In the genomic region with DNA sequence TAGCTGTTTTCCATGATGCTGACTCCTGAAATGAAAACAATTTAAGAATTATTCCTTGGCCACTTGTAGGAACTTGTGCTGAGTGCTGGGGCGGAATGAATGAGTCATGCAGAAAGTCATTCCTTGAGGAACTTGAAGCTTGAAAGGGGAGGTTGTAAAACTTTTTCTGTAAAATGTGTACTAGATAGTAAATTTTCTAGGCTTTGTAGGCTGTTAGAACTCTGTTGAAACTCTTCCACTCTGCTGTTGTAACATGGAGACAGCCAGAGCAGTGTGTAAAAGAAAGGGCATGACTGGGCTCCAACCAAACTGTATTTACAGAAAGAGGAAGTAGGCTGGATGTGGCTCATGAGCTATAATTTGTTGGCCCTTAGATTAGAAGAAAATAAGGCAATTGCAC, we compare ENCODE assay signal across 8 cellular contexts. TPM values are rescaled to one million over a fixed set of nuclear protein-coding genes. Genes with fewer than 3 reads are reported as not detected.
DNase-seq lines count a peak whose midpoint lies in the region; ATAC-seq and TF ChIP-seq lines count a peak whose summit lies in the region.

No MANE protein-coding gene starts in this region.

- peak overlapping the region; percentile 63; the same call in 1 of the 2 replicates for H3K4me2 ChIP-seq in IMR-90 (ENCODE audit: low read depth, low read length)

- no peak overlapping the region for H3K4me3 Mint-ChIP-seq in type B pancreatic cell

- ATAC-seq in IMR-90 (ENCODE audit: low read depth) (peak; percentile 93), left lung (peak; percentile 83), HG03139 (IDR thresholded peaks at IDR 0.05; ENCODE audit: unreplicated experiment) (no peak), GM19324 (IDR thresholded peaks at IDR 0.05; ENCODE audit: low FRiP score, unreplicated experiment) (no peak)

- peak overlapping the region; percentile 87 for H2BK20ac ChIP-seq in IMR-90 (ENCODE audit: low read depth, low read length)

- H3K4me1 Mint-ChIP-seq in type B pancreatic cell (ENCODE audit: unreplicated experiment) = peaks cover 12% of the 10 kb centered on the region

- no peak overlapping the region for H4K91ac ChIP-seq in IMR-90 (ENCODE audit: insufficient read depth, low read depth, low read length)

- H3K27me3 ChIP-seq in IMR-90 (ENCODE audit: control insufficient read depth, insufficient read depth, low read length) (no peaks in the 10 kb centered on the region), brain microvascular endothelial cell (replicated peaks) (no peaks in the 10 kb centered on the region), left lung (no peaks in the 10 kb centered on the region)

- H3K79me1 ChIP-seq in IMR-90 (ENCODE audit: low read depth in 1 of 2, low read length in 2 of 2) = no peaks in the 10 kb centered on the region

- peak overlapping the region; percentile 76 for H3K27ac ChIP-seq in IMR-90 (ENCODE audit: insufficient read depth, low read length)
- H3K27ac ChIP-seq in brain microvascular endothelial cell = peak overlapping the region; percentile 41
- peak overlapping the region; percentile 73 to 84 for H3K27ac ChIP-seq in left lung

- CTCF ChIA-PET in IMR-90 (lab: Yijun Ruan, JAX) = interaction anchor here (0.8 to 1.4 kb wide), 3 partner anchors 50 to 137 kb away, joined by 3 to 6 read pairs (median 4); no protein-coding TSS in a partner anchor

- intact Hi-C loops in IMR-90 (cut with micrococcal nuclease) (loop anchor here (1.0 to 5.0 kb wide), 2 partner anchors 117 to 132 kb away; no protein-coding TSS in a partner anchor), left lung (cut with DNase I) (no loop called here)

- 0% methylated on average over 1 of the region's 1 CpG; no CpG with 5 or more reads in 1 of the 2 experiments for WGBS in IMR-90 (ENCODE audit: extremely low coverage in 2 of 2, insufficient read length in 1 of 2), 2 experiments

- peaks cover 12% of the 10 kb centered on the region for H3K9me3 Mint-ChIP-seq in type B pancreatic cell

- TF ChIP-seq CTCF in GM13977 (IDR thresholded peaks at IDR 0.05; ENCODE audit: extremely low read depth, insufficient read depth, missing control alignments) (no peak), IMR-90 (conservative IDR thresholded peaks at IDR 0.05; ENCODE audit: low read depth, low read length) (no peak), brain microvascular endothelial cell (IDR thresholded peaks at IDR 0.05; ENCODE audit: low read depth, low read length, missing control alignments) (no peak), left lung (IDR thresholded peaks at IDR 0.05) (no peak), type B pancreatic cell (conservative IDR thresholded peaks at IDR 0.05) (no peak)

- no peak for TF ChIP-seq RAD21 in IMR-90 (IDR thresholded peaks at IDR 0.05; ENCODE audit: low read length)

- H2BK15ac ChIP-seq in IMR-90 (ENCODE audit: low read depth, low read length) = 0 out of 3 replicates have a peak overlapping the region, but pooled peaks have one; percentile 24

- H3K27me3 Mint-ChIP-seq in type B pancreatic cell = no peaks in the 10 kb centered on the region

- in situ Hi-C loops in GM13977 (cut with MboI; ENCODE audit: low pct_unique_long_range_greater_than_20kb, low sequenced_read_pairs, unreplicated experiment) = loop anchor here (25.0 kb wide), 1 partner anchor 328 kb away; a partner anchor contains a TSS
- in situ Hi-C loops in IMR-90 (cut with MboI; ENCODE audit: low sequenced_read_pairs) = no loop called here
- in situ Hi-C loops in brain microvascular endothelial cell (cut with HindIII; ENCODE audit: low pct_ligation_motif_present, low sequenced_read_pairs) = no loop called here

- H3K14ac ChIP-seq in IMR-90 (replicated peaks; ENCODE audit: low read depth, low read length) = peak overlapping the region; percentile 58; the same call in 1 of the 2 replicates

- no peak overlapping the region for H3K9ac ChIP-seq in IMR-90 (ENCODE audit: low read depth, low read length)

- peak overlapping the region; percentile 46 for H3K27ac Mint-ChIP-seq in type B pancreatic cell

- H3K4me3 ChIP-seq in IMR-90 (ENCODE audit: insufficient read depth, low read depth, low read length) = no peak overlapping the region
- no peak overlapping the region for H3K4me3 ChIP-seq in brain microvascular endothelial cell (ENCODE audit: low read depth, low read length)
- H3K4me3 ChIP-seq in left lung = no peak overlapping the region

- H3K4ac ChIP-seq in IMR-90 (ENCODE audit: low read depth, low read length) = peak overlapping the region; percentile 75

- no TSS peak for BruUV-seq in IMR-90 (replicated peaks; lab: Mats Ljungman, UMichigan)

- H4K8ac ChIP-seq in IMR-90 (ENCODE audit: low read depth in 2 of 2, low read length in 2 of 2) = peak overlapping the region in 1 of 2 experiments; percentile 81; a peak in 3 of 4 replicates

- H3K18ac ChIP-seq in IMR-90 (ENCODE audit: low read depth, low read length) = peak overlapping the region; percentile 73; the same call in 1 of the 2 replicates

- H2AK5ac ChIP-seq in IMR-90 (ENCODE audit: low read depth, low read length) = no peak overlapping the region

- POLR2A ChIA-PET in IMR-90 (lab: Charles Lee; ENCODE audit: unreplicated experiment) = no interaction called here

- H4K20me1 ChIP-seq in IMR-90 (ENCODE audit: insufficient read depth, low read length) = no peaks in the 10 kb centered on the region

- peak; percentile 12 for DNase-seq in GM13977 (ENCODE audit: low spot score)
- DNase-seq in IMR-90 = peak; percentile 93
- peak; percentile 87 for DNase-seq in brain microvascular endothelial cell
- peak in 1 of 2 donors; percentile 58 for DNase-seq in left lung
- no peak for DNase-seq in type B pancreatic cell (ENCODE audit: extremely low spot score, unreplicated experiment)
- no peak for DNase-seq in NCI-H446 treated with DMSO at 0.1 percent for 48 hours (lab: John Stamatoyannopoulos, UW)

- peak overlapping the region; percentile 85 for H2BK5ac ChIP-seq in IMR-90 (ENCODE audit: low read depth, low read length, poor library complexity, severe bottlenecking)

- H3K36me3 Mint-ChIP-seq in type B pancreatic cell = no peaks in the 10 kb centered on the region

- peak overlapping the region; percentile 58 for H2AFZ ChIP-seq in IMR-90 (replicated peaks; ENCODE audit: low read length, poor library complexity)

- no peak for TF ChIP-seq POLR2A in IMR-90 (IDR thresholded peaks at IDR 0.05; ENCODE audit: low read depth, low read length)

- H3K36me3 ChIP-seq in IMR-90 (ENCODE audit: control insufficient read depth, insufficient read depth, low read length) (no peaks in the 10 kb centered on the region), brain microvascular endothelial cell (replicated peaks) (no peaks in the 10 kb centered on the region), left lung (no peaks in the 10 kb centered on the region)

- peak overlapping the region; percentile 49; the same call in 1 of the 2 replicates for H3K56ac ChIP-seq in IMR-90 (ENCODE audit: extremely low read depth, insufficient read depth, low read length)

- H2BK120ac ChIP-seq in IMR-90 (ENCODE audit: low read depth, low read length) = peak overlapping the region; percentile 87; the same call in 1 of the 2 replicates

- H3K9me1 ChIP-seq in IMR-90 (ENCODE audit: insufficient read depth, low read length) = peaks cover 10% of the 10 kb centered on the region

- H3K4me1 ChIP-seq in IMR-90 (ENCODE audit: control insufficient read depth, insufficient read depth, low read length) (peaks cover 13% of the 10 kb centered on the region), left lung (peaks cover 6 to 15% of the 10 kb centered on the region in 2 donors)

- H3K9me3 ChIP-seq in IMR-90 (ENCODE audit: control insufficient read depth, insufficient read depth, low read length) = no peaks in the 10 kb centered on the region
- no peaks in the 10 kb centered on the region for H3K9me3 ChIP-seq in left lung

- dilution Hi-C loops in IMR-90 (cut with HindIII; ENCODE audit: low sequenced_read_pairs, unreplicated experiment) = no loop called here

- peak overlapping the region; percentile 46 for H3K23ac ChIP-seq in IMR-90 (ENCODE audit: low read depth, low read length)

- H2AK9ac ChIP-seq in IMR-90 (replicated peaks; ENCODE audit: low read depth, low read length, poor library complexity) = no peak overlapping the region

- peak overlapping the region; percentile 70; the same call in 1 of the 2 replicates for H4K5ac ChIP-seq in IMR-90 (ENCODE audit: low read depth, low read length)

TF ChIP-seq in IMR-90, 13 proteins besides CTCF, POLR2A, EP300 and RAD21:
- TF ChIP-seq BHLHE40 (IDR thresholded peaks at IDR 0.05; ENCODE audit: low read depth, low read length) (peak; percentile 30; the same call in 1 of the 2 replicates), MAFK (IDR thresholded peaks at IDR 0.05; ENCODE audit: low read depth, low read length) (no peak), FOS (IDR thresholded peaks at IDR 0.05; ENCODE audit: low read depth, low read length) (peak; percentile 89), RFX5 (IDR thresholded peaks at IDR 0.05; ENCODE audit: low read depth, low read length) (no peak), MXI1 (IDR thresholded peaks at IDR 0.05; ENCODE audit: borderline replicate concordance, low read depth, low read length) (no peak)
- TF ChIP-seq, protein P1, sequence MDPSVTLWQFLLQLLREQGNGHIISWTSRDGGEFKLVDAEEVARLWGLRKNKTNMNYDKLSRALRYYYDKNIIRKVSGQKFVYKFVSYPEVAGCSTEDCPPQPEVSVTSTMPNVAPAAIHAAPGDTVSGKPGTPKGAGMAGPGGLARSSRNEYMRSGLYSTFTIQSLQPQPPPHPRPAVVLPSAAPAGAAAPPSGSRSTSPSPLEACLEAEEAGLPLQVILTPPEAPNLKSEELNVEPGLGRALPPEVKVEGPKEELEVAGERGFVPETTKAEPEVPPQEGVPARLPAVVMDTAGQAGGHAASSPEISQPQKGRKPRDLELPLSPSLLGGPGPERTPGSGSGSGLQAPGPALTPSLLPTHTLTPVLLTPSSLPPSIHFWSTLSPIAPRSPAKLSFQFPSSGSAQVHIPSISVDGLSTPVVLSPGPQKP (IDR thresholded peaks at IDR 0.05; ENCODE audit: borderline replicate concordance, low read depth, low read length) = no peak

RNA-seq across cellular contexts. Expression of a gene that starts 46.1 kb away (rescaled TPM):
- total RNA-seq in IMR-90 (2012; rRNA removed) (1.8 and 2.8 TPM in 2 replicates), left lung (10 to 100 TPM; 22.7 to 23.7 TPM), type B pancreatic cell (ENCODE audit: low replicate concordance) (0.43 and 4.7 TPM in 2 replicates)
- 1.7 and 1.8 TPM in 2 replicates for polyA plus RNA-seq in IMR-90 (2012; rRNA removed)
- 0.23 and 0.35 TPM in 2 replicates for polyA plus RNA-seq in IMR-90 (2012; cell fraction: cytosol; rRNA removed)
- 1.9 and 7.8 TPM in 2 replicates for polyA plus RNA-seq in IMR-90 (2012; cell fraction: nucleus; rRNA removed; ENCODE audit: low replicate concordance)

Comparison
In these comparisons a context has a peak if more than half of its experiments do, and no peak if none do; other contexts are left out.
1. DNase-seq: peak in GM13977 (single experiment), IMR-90 (single experiment) and brain microvascular endothelial cell (single experiment); none in type B pancreatic cell (single experiment) and NCI-H446 treated with DMSO at 0.1 percent for 48 hours (single experiment).
2. ATAC-seq: peak in IMR-90 (single experiment) and left lung (single experiment); none in HG03139 (single experiment) and GM19324 (single experiment).
3. Peak in every context shown above with its lines, with median percentiles within 50 percentile points of each other: H3K27ac ChIP-seq.